11 cellular contexts compared by ENCODE assay signal in genomic region chr7:25752967-25753791, GRCh38.
DNase-seq lines count a peak whose midpoint lies in the region; ATAC-seq and TF ChIP-seq lines count a peak whose summit lies in the region.
"Had no signal": no experiment of that assay in that cellular context is flagged by ENCODE, and none has a peak within 500 bp of the region (broad histone marks: within the 10 kb centered on the region; RNA-seq: fewer than 3 reads in every experiment).

No MANE protein-coding gene starts in this region.

- H3K4me3 ChIP-seq in stomach: no peak overlapping the region
- H3K4me3 ChIP-seq in CD8-positive, alpha-beta memory T cell (ENCODE audit: low read length): no peak overlapping the region

- no peak for TF ChIP-seq CTCF in stomach (IDR thresholded peaks at IDR 0.05)

- POLR2A ChIA-PET in CD8-positive, alpha-beta memory T cell (lab: Charles Lee): no interaction called here

- intact Hi-C loops in stomach (cut with DNase I; ENCODE audit: low total_unique reads): no loop called here

- no peaks in the 10 kb centered on the region for H3K9me3 ChIP-seq in stomach
- no peaks in the 10 kb centered on the region for H3K9me3 ChIP-seq in CD8-positive, alpha-beta memory T cell (ENCODE audit: low read length)

- H3K27ac Mint-ChIP-seq in CD8-positive, alpha-beta memory T cell: no peak overlapping the region

- H3K27me3 ChIP-seq in stomach: no peaks in the 10 kb centered on the region
- no peaks in the 10 kb centered on the region for H3K27me3 ChIP-seq in CD8-positive, alpha-beta memory T cell (ENCODE audit: insufficient read depth, low read length, poor library complexity, severe bottlenecking)

- TF ChIP-seq EP300 in stomach (IDR thresholded peaks at IDR 0.05): no peak

- peak overlapping the region; percentile 62 for H3K27ac ChIP-seq in caudate nucleus (ENCODE audit: low read depth, low read length)
- H3K27ac ChIP-seq in stomach: peak overlapping the region in 4 of 5 donors; percentile 55 to 84 (median 74)
- no peak overlapping the region for H3K27ac ChIP-seq in CD8-positive, alpha-beta memory T cell (ENCODE audit: low read depth, low read length)

- no peaks in the 10 kb centered on the region for H3K36me3 Mint-ChIP-seq in CD8-positive, alpha-beta memory T cell

- ATAC-seq in HG02798 (IDR thresholded peaks at IDR 0.05; ENCODE audit: poor library complexity, unreplicated experiment) (no peak), GM19324 (IDR thresholded peaks at IDR 0.05; ENCODE audit: low FRiP score, unreplicated experiment) (no peak), HG02852 (IDR thresholded peaks at IDR 0.05; ENCODE audit: unreplicated experiment) (no peak)

- H3K4me3 Mint-ChIP-seq in CD8-positive, alpha-beta memory T cell: no peak overlapping the region

- H3K27me3 Mint-ChIP-seq in CD8-positive, alpha-beta memory T cell: peaks cover 0 to 18% of the 10 kb centered on the region in 2 donors

- 82 to 89% (median 83%) methylated on average over 16 of the region's 16 CpGs for WGBS in stomach, 5 donors

- H3K4me1 Mint-ChIP-seq in CD8-positive, alpha-beta memory T cell: no peaks in the 10 kb centered on the region

- DNase-seq in M059J (ENCODE audit: low read depth) (peak; percentile 84), caudate nucleus (lab: John Stamatoyannopoulos, UW) (peak in 30 of 61 donors; percentile 2 to 61 (median 20)), left kidney (ENCODE audit: low read depth, low spot score) (peak; percentile 77), stomach (no peak)
- DNase-seq in CD8-positive, alpha-beta memory T cell: no peak
- DNase-seq: activated gamma-delta T cell, dermis blood vessel endothelial cell, NCI-H1048 had no signal

- CTCF ChIA-PET in CD8-positive, alpha-beta memory T cell (lab: Charles Lee): no interaction called here

- H3K36me3 ChIP-seq in stomach: no peaks in the 10 kb centered on the region
- H3K36me3 ChIP-seq in CD8-positive, alpha-beta memory T cell (ENCODE audit: insufficient read depth, low read length): no peaks in the 10 kb centered on the region

- H3K9me3 Mint-ChIP-seq in CD8-positive, alpha-beta memory T cell: no peaks in the 10 kb centered on the region

- no peak for TF ChIP-seq POLR2A in stomach (IDR thresholded peaks at IDR 0.05)

- peaks cover 0 to 47% (median 8%) of the 10 kb centered on the region in 4 donors for H3K4me1 ChIP-seq in stomach
- no peaks in the 10 kb centered on the region for H3K4me1 ChIP-seq in CD8-positive, alpha-beta memory T cell (ENCODE audit: insufficient read depth, low read length)

Comparison
In these comparisons a context has a peak if more than half of its experiments do, and no peak if none do; other contexts are left out.
1. DNase-seq: peak in M059J (single experiment) and left kidney (single experiment); none in stomach (single experiment) and CD8-positive, alpha-beta memory T cell (0 of 5).